In genomic region chr5:142886211-142886610, GRCh38 we compare ENCODE assay signal across 19 cellular contexts.
DNase-seq lines count a peak whose midpoint lies in the region; ATAC-seq, FAIRE-seq and TF ChIP-seq lines count a peak whose summit lies in the region.
"Had no signal": no experiment of that assay in that cellular context is flagged by ENCODE, and none has a peak within 500 bp of the region (broad histone marks: within the 10 kb centered on the region; RNA-seq: fewer than 3 reads in every experiment).

No MANE protein-coding gene starts in this region.

- no peak for TF ChIP-seq CTCF in natural killer cell (IDR thresholded peaks at IDR 0.05)
- TF ChIP-seq CTCF in fibroblast of the aortic adventitia (IDR thresholded peaks at IDR 0.05; ENCODE audit: insufficient read depth, low read length): no peak

- peak overlapping the region; percentile 13 to 15 for H3K27ac Mint-ChIP-seq in natural killer cell
- peak overlapping the region in 1 of 2 donors; percentile 39 for H3K27ac Mint-ChIP-seq in natural killer cell treated with Interleukin-12 subunit alpha and Interleukin-12 subunit beta and Interleukin-15 and Interleukin-18, amount 100 ng/mL, for 72 hours

- peaks cover 45 to 46% of the 10 kb centered on the region in 2 donors for H3K4me1 Mint-ChIP-seq in natural killer cell
- H3K4me1 Mint-ChIP-seq in natural killer cell treated with Interleukin-12 subunit alpha and Interleukin-12 subunit beta and Interleukin-15 and Interleukin-18, amount 100 ng/mL, for 72 hours (ENCODE audit: low read depth in 2 of 2): peaks cover 18 to 23% of the 10 kb centered on the region in 2 donors

- peak; percentile 23 for FAIRE-seq in RCC 7860 (lab: Jason Lieb, UNC)
- FAIRE-seq: A204.1, HTR-8/SVneo had no signal

- no peaks in the 10 kb centered on the region for H3K27me3 Mint-ChIP-seq in natural killer cell (ENCODE audit: low read depth in 2 of 2)
- no peaks in the 10 kb centered on the region for H3K27me3 Mint-ChIP-seq in natural killer cell treated with Interleukin-12 subunit alpha and Interleukin-12 subunit beta and Interleukin-15 and Interleukin-18, amount 100 ng/mL, for 72 hours
- H3K27me3 Mint-ChIP-seq: CD8-positive, alpha-beta memory T cell had no signal

- H3K9me3 Mint-ChIP-seq in natural killer cell: no peaks in the 10 kb centered on the region
- H3K9me3 Mint-ChIP-seq in natural killer cell treated with Interleukin-12 subunit alpha and Interleukin-12 subunit beta and Interleukin-15 and Interleukin-18, amount 100 ng/mL, for 72 hours: no peaks in the 10 kb centered on the region
- H3K9me3 Mint-ChIP-seq: CD8-positive, alpha-beta memory T cell; H9 had no signal

- no peak overlapping the region for H3K4me3 Mint-ChIP-seq in natural killer cell
- no peak overlapping the region for H3K4me3 Mint-ChIP-seq in natural killer cell treated with Interleukin-12 subunit alpha and Interleukin-12 subunit beta and Interleukin-15 and Interleukin-18, amount 100 ng/mL, for 72 hours
- H3K4me3 Mint-ChIP-seq: H9 had no signal

- no peak for DNase-seq in natural killer cell
- no peak for DNase-seq in natural killer cell treated with Interleukin-12 subunit alpha and Interleukin-12 subunit beta and Interleukin-15 and Interleukin-18, amount 100 ng/mL, for 72 hours (ENCODE audit: low spot score)
- no peak for DNase-seq in RCC 7860 (ENCODE audit: low spot score)
- peak; percentile 49 for DNase-seq in fibroblast of the aortic adventitia (ENCODE audit: low read depth)
- no peak for DNase-seq in anterior cingulate cortex (lab: John Stamatoyannopoulos, UW)
- DNase-seq in NCI-H146 (lab: John Stamatoyannopoulos, UW): no peak
- DNase-seq: CD8-positive, alpha-beta memory T cell; DMS79 treated with DMSO at 0.1 percent for 48 hours; GF-D8; H9; NCI-H187 treated with DMSO at 0.1 percent for 48 hours; NCI-H446 treated with DMSO at 0.1 percent for 48 hours; OCI-M1; SJCRH30 had no signal

- no peaks in the 10 kb centered on the region for H3K36me3 Mint-ChIP-seq in natural killer cell
- no peaks in the 10 kb centered on the region for H3K36me3 Mint-ChIP-seq in natural killer cell treated with Interleukin-12 subunit alpha and Interleukin-12 subunit beta and Interleukin-15 and Interleukin-18, amount 100 ng/mL, for 72 hours

- ATAC-seq in natural killer cell: no peak
- ATAC-seq in natural killer cell treated with Interleukin-12 subunit alpha and Interleukin-12 subunit beta and Interleukin-15 and Interleukin-18, amount 100 ng/mL, for 72 hours: no peak
- no peak for ATAC-seq in GM18502 (IDR thresholded peaks at IDR 0.05; ENCODE audit: poor library complexity, unreplicated experiment)
- ATAC-seq in HG03025 (IDR thresholded peaks at IDR 0.05; ENCODE audit: low FRiP score, unreplicated experiment): no peak

- no peak overlapping the region for H3K4me3 ChIP-seq in fibroblast of the aortic adventitia (ENCODE audit: low read depth, low read length)
- H3K4me3 ChIP-seq: BLaER1 treated with 17β-estradiol and CSF1 and Interleukin-3, amounts not matched to agents 10 nM and 100 nM; SJCRH30 had no signal

- intact Hi-C loops in natural killer cell (cut with micrococcal nuclease): loop anchor here (10.0 kb wide), 1 partner anchor 731 kb away; no protein-coding TSS in a partner anchor
